1 cellular context compared by ENCODE assay signal in the genomic region with DNA sequence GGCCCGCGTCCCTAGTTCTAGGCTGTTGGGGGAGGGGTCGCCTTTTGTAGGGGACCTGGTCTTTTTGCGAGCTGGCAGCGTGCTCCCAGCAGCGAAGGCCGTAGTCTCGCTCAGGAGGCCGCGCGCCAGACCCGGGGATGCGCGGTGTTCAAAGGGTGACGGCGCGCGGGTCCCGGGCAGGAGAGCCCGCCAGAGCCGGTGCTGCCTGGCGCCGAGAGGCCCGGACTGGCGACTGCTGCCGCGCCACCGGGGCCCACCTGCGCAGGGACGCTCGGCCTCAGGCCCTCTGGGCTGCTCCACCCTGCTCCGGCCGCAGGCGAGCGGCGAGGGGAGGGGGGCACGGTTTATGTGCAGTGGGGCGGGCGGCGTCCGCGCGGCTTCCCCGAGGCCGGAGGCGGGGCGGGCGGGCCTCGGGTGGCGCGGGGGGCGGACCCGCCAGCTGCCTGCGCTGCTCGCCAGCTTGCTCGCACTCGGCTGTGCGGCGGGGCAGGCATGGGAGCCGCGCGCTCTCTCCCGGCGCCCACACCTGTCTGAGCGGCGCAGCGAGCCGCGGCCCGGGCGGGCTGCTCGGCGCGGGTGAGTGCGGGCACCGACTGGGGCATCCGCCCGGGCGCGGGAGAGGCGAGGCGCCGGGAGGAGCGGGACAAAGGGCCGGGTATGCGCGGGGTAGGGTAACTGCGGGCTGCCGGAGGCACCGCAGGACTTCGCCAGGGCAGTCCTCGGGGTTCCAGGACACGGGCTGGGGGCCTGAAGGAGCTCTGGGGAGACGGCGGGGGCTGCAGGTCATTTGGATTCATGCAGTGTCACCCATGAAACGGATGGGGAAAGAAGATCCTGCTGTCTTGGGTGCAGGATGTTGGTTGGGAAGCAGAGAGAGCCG.
TF ChIP-seq lines count a peak whose summit lies in the region.

Gene PRSS23, plus strand, starts transcription at position 467 of the 880 bp plus-strand sequence. CDS start 7,102 bp downstream, outside the sequence.

TF ChIP-seq in SK-N-SH, 30 proteins besides CTCF, POLR2A, EP300 and RAD21 (continued from another document):
- no peak for TF ChIP-seq USF2 (IDR thresholded peaks at IDR 0.05; ENCODE audit: borderline replicate concordance, low read depth, low read length)
- no peak for TF ChIP-seq IRF3 (IDR thresholded peaks at IDR 0.05; ENCODE audit: low read depth, low read length)
- no peak for TF ChIP-seq ELF1 (IDR thresholded peaks at IDR 0.05)
- no peak for TF ChIP-seq NFIC (IDR thresholded peaks at IDR 0.05; ENCODE audit: borderline replicate concordance)
- no peak for TF ChIP-seq SMC3 (IDR thresholded peaks at IDR 0.05; ENCODE audit: low read depth, low read length)
- TF ChIP-seq MAX (IDR thresholded peaks at IDR 0.05; ENCODE audit: low read depth) = no peak; the same call in none of the 2 replicates
- 0 out of 2 replicates have a peak, but pooled peaks have one; percentile 28 for TF ChIP-seq SIN3A (IDR thresholded peaks at IDR 0.05; ENCODE audit: borderline replicate concordance, low read depth, low read length)
- TF ChIP-seq MXI1 (IDR thresholded peaks at IDR 0.05; ENCODE audit: low read depth, low read length) = 0 out of 2 replicates have a peak, but pooled peaks have one; percentile 20
- no peak; the same call in 1 of the 2 replicates for TF ChIP-seq TCF12 (IDR thresholded peaks at IDR 0.05)
- no peak for TF ChIP-seq GABPA (IDR thresholded peaks at IDR 0.05; ENCODE audit: low read depth)
- TF ChIP-seq FOXJ3 (CRISPR knock-in tag; IDR thresholded peaks at IDR 0.05) = no peak
- no peak for TF ChIP-seq GATA2 (CRISPR knock-in tag; IDR thresholded peaks at IDR 0.05)
- no peak for TF ChIP-seq TEAD4 (IDR thresholded peaks at IDR 0.05; ENCODE audit: borderline replicate concordance, insufficient read depth)
- TF ChIP-seq RFX5 (IDR thresholded peaks at IDR 0.05; ENCODE audit: low read length) = no peak
- no peak for TF ChIP-seq FOXM1 (IDR thresholded peaks at IDR 0.05; ENCODE audit: low read depth)
- no peak for TF ChIP-seq YY1 (IDR thresholded peaks at IDR 0.05; ENCODE audit: low read depth)
- TF ChIP-seq USF1 (IDR thresholded peaks at IDR 0.05; ENCODE audit: borderline replicate concordance, low read depth) = no peak
- TF ChIP-seq CHD2 (IDR thresholded peaks at IDR 0.05; ENCODE audit: low read length, partially characterized antibody) = no peak
